In the genomic region with DNA sequence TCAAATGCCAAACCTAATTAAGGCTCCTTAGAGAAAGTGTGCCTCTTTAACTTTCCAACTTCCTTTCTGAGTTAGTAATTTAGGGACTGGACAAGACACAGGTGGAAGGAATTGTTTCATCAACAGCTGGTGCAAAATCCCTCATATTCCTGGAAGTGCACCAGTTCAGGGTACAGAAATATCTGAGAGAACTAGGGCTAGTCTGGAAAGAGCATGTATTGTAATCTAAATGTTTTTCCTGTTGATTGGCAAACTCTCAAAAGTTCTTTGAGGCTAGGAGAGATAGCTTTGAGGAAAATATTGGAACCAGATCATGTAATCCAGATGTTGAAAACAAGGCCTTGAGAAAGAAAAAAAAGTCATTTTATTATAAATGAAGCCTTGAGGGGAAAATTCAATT, we compare ENCODE assay signal across 22 cellular contexts.
"Had no signal": no experiment of that assay in that cellular context is flagged by ENCODE, and none has a peak within 500 bp of the region (broad histone marks: within the 10 kb centered on the region; RNA-seq: fewer than 3 reads in every experiment).

No MANE protein-coding gene starts in this region.

- H3K4me3 Mint-ChIP-seq: activated B cell treated with CpG ODN at 0.5 μM for 24 hours; activated CD4-positive, alpha-beta memory T cell treated with anti-CD3 and anti-CD28 coated beads for 36 hours; activated CD4-positive, alpha-beta T cell treated with anti-CD3 and anti-CD28 coated beads for 36 hours; activated naive CD4-positive, alpha-beta T cell treated with anti-CD3 and anti-CD28 coated beads, Interleukin-2, amount 50 U/mL, for 24 hours; activated T-cell treated with anti-CD3 and anti-CD28 coated beads, Interleukin-2, amount 50 U/mL, for 72 hours; endodermal cell; T-helper 17 cell; type B pancreatic cell had no signal

- H3K36me3 ChIP-seq: breast epithelium, colonic mucosa, gastrocnemius medialis, spleen, thoracic aorta, vagina had no signal

- H3K9me3 ChIP-seq: breast epithelium, colonic mucosa, gastrocnemius medialis, spleen, thoracic aorta, vagina had no signal

- DNase-seq: activated B cell treated with CpG ODN at 0.5 μM for 24 hours; activated CD4-positive, alpha-beta memory T cell treated with anti-CD3 and anti-CD28 coated beads for 36 hours; activated CD4-positive, alpha-beta T cell treated with anti-CD3 and anti-CD28 coated beads for 36 hours; activated gamma-delta T cell; activated T-cell treated with anti-CD3 and anti-CD28 coated beads, Interleukin-2, amount 50 U/mL, for 72 hours; colonic mucosa; endodermal cell; gastrocnemius medialis; mesenchymal stem cell; occipital lobe; posterior cingulate gyrus; spleen; stimulated activated CD4-positive, alpha-beta T cell treated with anti-CD3 and anti-CD28 coated beads, Interleukin-4, amount 100 ng/mL, for 24 hours; stimulated activated naive CD4-positive, alpha-beta T cell treated with Interleukin-2 at 50 U/mL for 16 hours; SW 1271; T-helper 17 cell had no signal

- H3K9me3 Mint-ChIP-seq: activated B cell treated with CpG ODN at 0.5 μM for 24 hours; activated CD4-positive, alpha-beta memory T cell treated with anti-CD3 and anti-CD28 coated beads for 36 hours; activated naive CD4-positive, alpha-beta T cell treated with anti-CD3 and anti-CD28 coated beads, Interleukin-2, amount 50 U/mL, for 24 hours; type B pancreatic cell had no signal

- H3K27ac Mint-ChIP-seq: activated B cell treated with CpG ODN at 0.5 μM for 24 hours; activated CD4-positive, alpha-beta memory T cell treated with anti-CD3 and anti-CD28 coated beads for 36 hours; activated CD4-positive, alpha-beta T cell treated with anti-CD3 and anti-CD28 coated beads for 36 hours; activated naive CD4-positive, alpha-beta T cell treated with anti-CD3 and anti-CD28 coated beads, Interleukin-2, amount 50 U/mL, for 24 hours; activated T-cell treated with anti-CD3 and anti-CD28 coated beads, Interleukin-2, amount 50 U/mL, for 72 hours; endodermal cell; T-helper 17 cell; type B pancreatic cell had no signal

- H3K36me3 Mint-ChIP-seq: activated CD4-positive, alpha-beta memory T cell treated with anti-CD3 and anti-CD28 coated beads for 36 hours; activated naive CD4-positive, alpha-beta T cell treated with anti-CD3 and anti-CD28 coated beads, Interleukin-2, amount 50 U/mL, for 24 hours; type B pancreatic cell had no signal

- ATAC-seq: activated CD4-positive, alpha-beta T cell treated with anti-CD3 and anti-CD28 coated beads for 36 hours; activated T-cell treated with anti-CD3 and anti-CD28 coated beads, Interleukin-2, amount 50 U/mL, for 72 hours; gastrocnemius medialis; T-helper 17 cell had no signal

- H3K27ac ChIP-seq: breast epithelium, colonic mucosa, epithelial cell of prostate, gastrocnemius medialis, spleen, thoracic aorta, vagina had no signal

- H3K27me3 Mint-ChIP-seq: activated B cell treated with CpG ODN at 0.5 μM for 24 hours; activated CD4-positive, alpha-beta memory T cell treated with anti-CD3 and anti-CD28 coated beads for 36 hours; activated CD4-positive, alpha-beta T cell treated with anti-CD3 and anti-CD28 coated beads for 36 hours; activated naive CD4-positive, alpha-beta T cell treated with anti-CD3 and anti-CD28 coated beads, Interleukin-2, amount 50 U/mL, for 24 hours; T-helper 17 cell; type B pancreatic cell had no signal

- H3K4me3 ChIP-seq: breast epithelium, colonic mucosa, gastrocnemius medialis, spleen, thoracic aorta, vagina had no signal

- H3K27me3 ChIP-seq: breast epithelium, colonic mucosa, gastrocnemius medialis, spleen, vagina had no signal

- H3K4me1 Mint-ChIP-seq: activated naive CD4-positive, alpha-beta T cell treated with anti-CD3 and anti-CD28 coated beads, Interleukin-2, amount 50 U/mL, for 24 hours; endodermal cell; T-helper 17 cell had no signal

- H3K4me1 ChIP-seq: breast epithelium, colonic mucosa, gastrocnemius medialis, spleen, vagina had no signal
